In the genomic region with DNA sequence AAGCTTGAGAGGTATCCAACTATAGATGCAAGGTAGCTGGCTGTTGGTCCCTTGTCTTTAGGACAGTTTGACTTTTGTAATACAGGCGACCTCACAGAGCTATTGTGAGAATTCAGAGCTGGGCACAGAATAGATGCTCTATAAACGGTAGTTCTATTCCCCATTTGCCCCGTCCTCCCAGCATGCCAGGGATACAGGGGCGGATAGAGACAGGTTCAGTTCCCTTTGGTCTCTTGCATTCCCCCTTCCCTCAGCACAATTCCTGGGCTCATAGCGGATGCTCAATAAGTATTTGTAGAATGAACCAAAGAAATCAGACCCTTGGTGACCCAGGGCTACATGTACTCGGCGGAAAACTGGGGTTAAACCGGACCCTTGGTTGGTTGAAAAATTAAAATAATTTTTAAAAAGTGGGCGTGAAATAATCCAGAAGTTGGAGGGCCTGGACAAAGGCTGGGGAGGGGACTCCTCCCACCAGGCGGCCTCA, we compare ENCODE assay signal across 8 cellular contexts. TPM values are rescaled to one million over a fixed set of nuclear protein-coding genes. Genes with fewer than 3 reads are reported as not detected.
DNase-seq lines count a peak whose midpoint lies in the region; ATAC-seq and TF ChIP-seq lines count a peak whose summit lies in the region.

No MANE protein-coding gene starts in this region.

- no peak for TF ChIP-seq CTCF in breast epithelium (IDR thresholded peaks at IDR 0.05)

- intact Hi-C loops in breast epithelium (cut with DNase I; ENCODE audit: low total_unique reads): loop anchor here (10.0 kb wide), 1 partner anchor 47 kb away; no protein-coding TSS in a partner anchor

- peak overlapping the region; percentile 16 for H2AFZ ChIP-seq in ACC112 (ENCODE audit: low read length, unreplicated experiment)

- DNase-seq in HT-29 (ENCODE audit: low spot score): peak; percentile 32
- DNase-seq in breast epithelium (ENCODE audit: low spot score in 2 of 2): no peak
- DNase-seq in activated effector memory CD4-positive, alpha-beta T cell treated with anti-CD3 and anti-CD28 coated beads, Interleukin-2, amount 50 U/mL, for 16 hours: no peak
- no peak for DNase-seq in NCI-H345 (lab: John Stamatoyannopoulos, UW)

- peak overlapping the region; percentile 98 for H3K9ac ChIP-seq in mucosa of stomach (ENCODE audit: low read length)

- H3K27me3 ChIP-seq in ACC112 (ENCODE audit: insufficient read depth, low read length): no peaks in the 10 kb centered on the region
- no peaks in the 10 kb centered on the region for H3K27me3 ChIP-seq in breast epithelium
- H3K27me3 ChIP-seq in mucosa of stomach (ENCODE audit: control insufficient read depth, insufficient read depth, low read length): no peaks in the 10 kb centered on the region

- H3K4me1 ChIP-seq in ACC112 (ENCODE audit: control insufficient read depth, insufficient read depth, low read length, unreplicated experiment) (peaks cover 22% of the 10 kb centered on the region), breast epithelium (peaks cover 0 to 17% of the 10 kb centered on the region in 2 donors), mucosa of stomach (ENCODE audit: control insufficient read depth, insufficient read depth, low read length) (peaks cover 24% of the 10 kb centered on the region)

- H3K4me3 ChIP-seq in ACC112 (ENCODE audit: low read depth, low read length) (peak overlapping the region; percentile 94), breast epithelium (peak overlapping the region; percentile 95 to 100 (median 96)), mucosa of stomach (ENCODE audit: low read length) (no peak overlapping the region)

- peaks cover 9% of the 10 kb centered on the region for H3K36me3 ChIP-seq in ACC112 (ENCODE audit: insufficient read depth, low read length)
- H3K36me3 ChIP-seq in breast epithelium: no peaks in the 10 kb centered on the region
- no peaks in the 10 kb centered on the region for H3K36me3 ChIP-seq in mucosa of stomach (ENCODE audit: control insufficient read depth, insufficient read depth, low read length)

- H3K9me3 ChIP-seq in breast epithelium (no peaks in the 10 kb centered on the region), mucosa of stomach (ENCODE audit: control insufficient read depth, low read length) (no peaks in the 10 kb centered on the region)

- H3K27ac ChIP-seq in ACC112 (ENCODE audit: low read depth, low read length) (peak overlapping the region; percentile 8), breast epithelium (peak overlapping the region; percentile 95 to 99)

- TF ChIP-seq POLR2A in breast epithelium (IDR thresholded peaks at IDR 0.05): no peak

- ATAC-seq in GM21619 (IDR thresholded peaks at IDR 0.05; ENCODE audit: unreplicated experiment): no peak
- ATAC-seq in HG02981 (IDR thresholded peaks at IDR 0.05; ENCODE audit: unreplicated experiment): no peak

- peaks cover 43% of the 10 kb centered on the region for H3K79me2 ChIP-seq in ACC112 (ENCODE audit: control insufficient read depth, insufficient read depth, low read length, unreplicated experiment)

RNA-seq across cellular contexts. Expression of gene TOP1, which starts 0.7 kb away (rescaled TPM):
- total RNA-seq in HT-29 (2014; rRNA removed; shearing (Covaris generic)): 14.9 and 17.2 TPM in 2 replicates
- total RNA-seq in breast epithelium: 10 to 100 TPM; 24.0 to 41.6 (median 40.3) TPM
